1 cellular context compared by ENCODE assay signal in the genomic region with DNA sequence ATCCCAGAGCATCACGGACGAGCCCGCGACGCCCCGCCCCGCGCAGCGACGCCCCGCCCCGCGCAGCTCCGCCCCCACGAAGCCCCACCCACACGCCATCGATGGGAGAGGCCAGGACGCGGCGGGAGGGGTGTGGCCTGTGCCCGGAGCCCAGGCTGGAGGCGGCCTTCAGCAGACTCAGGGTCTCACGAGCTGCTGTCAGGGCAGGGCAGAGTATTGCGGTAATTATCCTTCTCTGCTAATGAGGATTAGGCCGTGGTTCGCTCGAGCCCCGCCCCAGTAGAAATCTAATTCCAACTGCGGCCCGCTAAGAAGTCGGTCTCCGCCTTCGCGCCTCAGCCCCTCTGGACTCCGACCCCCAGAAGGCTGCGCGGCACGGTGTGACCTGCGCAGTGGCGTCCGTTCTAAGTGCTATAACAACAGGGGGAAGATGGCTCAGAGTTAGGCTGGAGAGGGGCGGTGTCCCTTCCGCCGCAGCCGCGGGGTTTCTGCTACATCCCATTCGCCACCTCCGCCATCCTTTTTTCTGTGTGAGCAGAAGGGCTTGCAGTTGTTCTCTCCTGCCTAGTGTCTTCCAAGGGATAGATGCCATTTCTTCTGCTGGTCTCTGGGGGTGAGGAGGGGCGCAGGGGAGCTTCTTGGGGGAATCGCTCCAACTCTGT.
TF ChIP-seq lines count a peak whose summit lies in the region.

No MANE protein-coding gene starts in this region.

TF ChIP-seq in HepG2, 621 proteins besides CTCF, POLR2A, EP300 and RAD21 (continued from another document and continues in another):
- TF ChIP-seq, protein P1, sequence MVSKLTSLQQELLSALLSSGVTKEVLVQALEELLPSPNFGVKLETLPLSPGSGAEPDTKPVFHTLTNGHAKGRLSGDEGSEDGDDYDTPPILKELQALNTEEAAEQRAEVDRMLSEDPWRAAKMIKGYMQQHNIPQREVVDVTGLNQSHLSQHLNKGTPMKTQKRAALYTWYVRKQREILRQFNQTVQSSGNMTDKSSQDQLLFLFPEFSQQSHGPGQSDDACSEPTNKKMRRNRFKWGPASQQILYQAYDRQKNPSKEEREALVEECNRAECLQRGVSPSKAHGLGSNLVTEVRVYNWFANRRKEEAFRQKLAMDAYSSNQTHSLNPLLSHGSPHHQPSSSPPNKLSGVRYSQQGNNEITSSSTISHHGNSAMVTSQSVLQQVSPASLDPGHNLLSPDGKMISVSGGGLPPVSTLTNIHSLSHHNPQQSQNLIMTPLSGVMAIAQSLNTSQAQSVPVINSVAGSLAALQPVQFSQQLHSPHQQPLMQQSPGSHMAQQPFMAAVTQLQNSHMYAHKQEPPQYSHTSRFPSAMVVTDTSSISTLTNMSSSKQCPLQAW (CRISPR knock-in tag; IDR thresholded peaks at IDR 0.05), result peak; percentile 68
- TF ChIP-seq RARG (CRISPR knock-in tag; IDR thresholded peaks at IDR 0.05; ENCODE audit: low read depth) (0 out of 2 replicates have a peak, but pooled peaks have one; percentile 56), HNRNPH1 (optimal IDR thresholded peaks at IDR 0.05; ENCODE audit: low read depth, low read length) (no peak), ZNF737 (CRISPR knock-in tag; IDR thresholded peaks at IDR 0.05; ENCODE audit: borderline replicate concordance) (no peak), ZZZ3 (CRISPR knock-in tag; IDR thresholded peaks at IDR 0.05; ENCODE audit: borderline replicate concordance) (0 out of 2 replicates have a peak, but pooled peaks have one; percentile 36), MED8 (CRISPR knock-in tag; IDR thresholded peaks at IDR 0.05; ENCODE audit: insufficient replicate concordance) (peak; percentile 34), NR2F6 (IDR thresholded peaks at IDR 0.05) (no peak), NR2F6 (CRISPR knock-in tag; IDR thresholded peaks at IDR 0.05) (no peak), PCBP2 (optimal IDR thresholded peaks at IDR 0.05; ENCODE audit: low read depth, low read length, poor library complexity, severe bottlenecking) (no peak), ZNF775 (CRISPR knock-in tag; IDR thresholded peaks at IDR 0.05; ENCODE audit: borderline replicate concordance) (no peak), GTF3A (CRISPR knock-in tag; conservative IDR thresholded peaks at IDR 0.05) (no peak; the same call in 1 of the 2 replicates), HOXA5 (CRISPR knock-in tag; IDR thresholded peaks at IDR 0.05) (no peak), HNF4G (IDR thresholded peaks at IDR 0.05; ENCODE audit: borderline replicate concordance, low read depth, low read length) (no peak), HNF4G (CRISPR knock-in tag; IDR thresholded peaks at IDR 0.05; ENCODE audit: borderline replicate concordance, low read depth) (no peak), BCL6 (CRISPR knock-in tag; IDR thresholded peaks at IDR 0.05) (no peak), ZKSCAN1 (IDR thresholded peaks at IDR 0.05; ENCODE audit: low read length) (no peak), MBD4 (IDR thresholded peaks at IDR 0.05; ENCODE audit: borderline replicate concordance, low read length) (no peak), HMG20B (CRISPR knock-in tag; conservative IDR thresholded peaks at IDR 0.05) (no peak), CEBPG (CRISPR knock-in tag; IDR thresholded peaks at IDR 0.05) (no peak), HNRNPLL (IDR thresholded peaks at IDR 0.05; ENCODE audit: low read depth, low read length, poor library complexity, severe bottlenecking) (no peak), CHCHD3 (CRISPR knock-in tag; IDR thresholded peaks at IDR 0.05) (0 out of 2 replicates have a peak, but pooled peaks have one; percentile 49), KLF15 (CRISPR knock-in tag; IDR thresholded peaks at IDR 0.05; ENCODE audit: borderline replicate concordance) (no peak), ARNT2 (CRISPR knock-in tag; IDR thresholded peaks at IDR 0.05; ENCODE audit: low read depth) (no peak), ZNF251 (CRISPR knock-in tag; IDR thresholded peaks at IDR 0.05) (peak; percentile 87; the same call in 1 of the 2 replicates), FIP1L1 (IDR thresholded peaks at IDR 0.05; ENCODE audit: borderline replicate concordance, insufficient read depth, low read depth, low read length) (no peak), ZNF605 (CRISPR knock-in tag; IDR thresholded peaks at IDR 0.05) (no peak), ZNF383 (CRISPR knock-in tag; IDR thresholded peaks at IDR 0.05; ENCODE audit: borderline replicate concordance) (0 out of 2 replicates have a peak, but pooled peaks have one; percentile 31), U2AF1 (optimal IDR thresholded peaks at IDR 0.05; ENCODE audit: low read depth, low read length) (no peak), MLLT10 (CRISPR knock-in tag; IDR thresholded peaks at IDR 0.05) (no peak), ZC3H4 (CRISPR knock-in tag; IDR thresholded peaks at IDR 0.05; ENCODE audit: borderline replicate concordance) (no peak; the same call in 1 of the 2 replicates), MXI1 (IDR thresholded peaks at IDR 0.05; ENCODE audit: borderline replicate concordance, low read depth, low read length) (peak; percentile 30; the same call in 1 of the 3 replicates), ZNF703 (CRISPR knock-in tag; IDR thresholded peaks at IDR 0.05; ENCODE audit: borderline replicate concordance) (no peak; the same call in 1 of the 2 replicates), ZNF720 (CRISPR knock-in tag; IDR thresholded peaks at IDR 0.05) (no peak)
- TF ChIP-seq, protein P2, sequence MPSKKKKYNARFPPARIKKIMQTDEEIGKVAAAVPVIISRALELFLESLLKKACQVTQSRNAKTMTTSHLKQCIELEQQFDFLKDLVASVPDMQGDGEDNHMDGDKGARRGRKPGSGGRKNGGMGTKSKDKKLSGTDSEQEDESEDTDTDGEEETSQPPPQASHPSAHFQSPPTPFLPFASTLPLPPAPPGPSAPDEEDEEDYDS (CRISPR knock-in tag; IDR thresholded peaks at IDR 0.05), result peak; percentile 97
- TF ChIP-seq, protein P3, sequence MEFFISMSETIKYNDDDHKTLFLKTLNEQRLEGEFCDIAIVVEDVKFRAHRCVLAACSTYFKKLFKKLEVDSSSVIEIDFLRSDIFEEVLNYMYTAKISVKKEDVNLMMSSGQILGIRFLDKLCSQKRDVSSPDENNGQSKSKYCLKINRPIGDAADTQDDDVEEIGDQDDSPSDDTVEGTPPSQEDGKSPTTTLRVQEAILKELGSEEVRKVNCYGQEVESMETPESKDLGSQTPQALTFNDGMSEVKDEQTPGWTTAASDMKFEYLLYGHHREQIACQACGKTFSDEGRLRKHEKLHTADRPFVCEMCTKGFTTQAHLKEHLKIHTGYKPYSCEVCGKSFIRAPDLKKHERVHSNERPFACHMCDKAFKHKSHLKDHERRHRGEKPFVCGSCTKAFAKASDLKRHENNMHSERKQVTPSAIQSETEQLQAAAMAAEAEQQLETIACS (CRISPR knock-in tag; IDR thresholded peaks at IDR 0.05), result no peak
- TF ChIP-seq, protein P4, sequence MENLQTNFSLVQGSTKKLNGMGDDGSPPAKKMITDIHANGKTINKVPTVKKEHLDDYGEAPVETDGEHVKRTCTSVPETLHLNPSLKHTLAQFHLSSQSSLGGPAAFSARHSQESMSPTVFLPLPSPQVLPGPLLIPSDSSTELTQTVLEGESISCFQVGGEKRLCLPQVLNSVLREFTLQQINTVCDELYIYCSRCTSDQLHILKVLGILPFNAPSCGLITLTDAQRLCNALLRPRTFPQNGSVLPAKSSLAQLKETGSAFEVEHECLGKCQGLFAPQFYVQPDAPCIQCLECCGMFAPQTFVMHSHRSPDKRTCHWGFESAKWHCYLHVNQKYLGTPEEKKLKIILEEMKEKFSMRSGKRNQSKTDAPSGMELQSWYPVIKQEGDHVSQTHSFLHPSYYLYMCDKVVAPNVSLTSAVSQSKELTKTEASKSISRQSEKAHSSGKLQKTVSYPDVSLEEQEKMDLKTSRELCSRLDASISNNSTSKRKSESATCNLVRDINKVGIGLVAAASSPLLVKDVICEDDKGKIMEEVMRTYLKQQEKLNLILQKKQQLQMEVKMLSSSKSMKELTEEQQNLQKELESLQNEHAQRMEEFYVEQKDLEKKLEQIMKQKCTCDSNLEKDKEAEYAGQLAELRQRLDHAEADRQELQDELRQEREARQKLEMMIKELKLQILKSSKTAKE (CRISPR knock-in tag; IDR thresholded peaks at IDR 0.05; ENCODE audit: borderline replicate concordance), result no peak
- TF ChIP-seq, protein P5, sequence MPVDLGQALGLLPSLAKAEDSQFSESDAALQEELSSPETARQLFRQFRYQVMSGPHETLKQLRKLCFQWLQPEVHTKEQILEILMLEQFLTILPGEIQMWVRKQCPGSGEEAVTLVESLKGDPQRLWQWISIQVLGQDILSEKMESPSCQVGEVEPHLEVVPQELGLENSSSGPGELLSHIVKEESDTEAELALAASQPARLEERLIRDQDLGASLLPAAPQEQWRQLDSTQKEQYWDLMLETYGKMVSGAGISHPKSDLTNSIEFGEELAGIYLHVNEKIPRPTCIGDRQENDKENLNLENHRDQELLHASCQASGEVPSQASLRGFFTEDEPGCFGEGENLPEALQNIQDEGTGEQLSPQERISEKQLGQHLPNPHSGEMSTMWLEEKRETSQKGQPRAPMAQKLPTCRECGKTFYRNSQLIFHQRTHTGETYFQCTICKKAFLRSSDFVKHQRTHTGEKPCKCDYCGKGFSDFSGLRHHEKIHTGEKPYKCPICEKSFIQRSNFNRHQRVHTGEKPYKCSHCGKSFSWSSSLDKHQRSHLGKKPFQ (CRISPR knock-in tag; IDR thresholded peaks at IDR 0.05; ENCODE audit: insufficient replicate concordance), result no peak
- TF ChIP-seq, protein P6, sequence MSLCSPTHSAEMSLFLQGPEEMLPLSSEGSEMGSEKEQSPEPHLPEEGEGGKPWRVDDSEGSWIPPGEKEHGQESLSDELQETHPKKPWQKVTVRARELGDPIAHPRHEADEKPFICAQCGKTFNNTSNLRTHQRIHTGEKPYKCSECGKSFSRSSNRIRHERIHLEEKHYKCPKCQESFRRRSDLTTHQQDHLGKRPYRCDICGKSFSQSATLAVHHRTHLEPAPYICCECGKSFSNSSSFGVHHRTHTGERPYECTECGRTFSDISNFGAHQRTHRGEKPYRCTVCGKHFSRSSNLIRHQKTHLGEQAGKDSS (CRISPR knock-in tag; IDR thresholded peaks at IDR 0.05; ENCODE audit: borderline replicate concordance, low read depth), result no peak; the same call in 1 of the 2 replicates
- TF ChIP-seq, protein P7, sequence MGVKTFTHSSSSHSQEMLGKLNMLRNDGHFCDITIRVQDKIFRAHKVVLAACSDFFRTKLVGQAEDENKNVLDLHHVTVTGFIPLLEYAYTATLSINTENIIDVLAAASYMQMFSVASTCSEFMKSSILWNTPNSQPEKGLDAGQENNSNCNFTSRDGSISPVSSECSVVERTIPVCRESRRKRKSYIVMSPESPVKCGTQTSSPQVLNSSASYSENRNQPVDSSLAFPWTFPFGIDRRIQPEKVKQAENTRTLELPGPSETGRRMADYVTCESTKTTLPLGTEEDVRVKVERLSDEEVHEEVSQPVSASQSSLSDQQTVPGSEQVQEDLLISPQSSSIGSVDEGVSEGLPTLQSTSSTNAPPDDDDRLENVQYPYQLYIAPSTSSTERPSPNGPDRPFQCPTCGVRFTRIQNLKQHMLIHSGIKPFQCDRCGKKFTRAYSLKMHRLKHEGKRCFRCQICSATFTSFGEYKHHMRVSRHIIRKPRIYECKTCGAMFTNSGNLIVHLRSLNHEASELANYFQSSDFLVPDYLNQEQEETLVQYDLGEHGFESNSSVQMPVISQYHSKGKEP (CRISPR knock-in tag; IDR thresholded peaks at IDR 0.05), result no peak
- TF ChIP-seq, protein P8, sequence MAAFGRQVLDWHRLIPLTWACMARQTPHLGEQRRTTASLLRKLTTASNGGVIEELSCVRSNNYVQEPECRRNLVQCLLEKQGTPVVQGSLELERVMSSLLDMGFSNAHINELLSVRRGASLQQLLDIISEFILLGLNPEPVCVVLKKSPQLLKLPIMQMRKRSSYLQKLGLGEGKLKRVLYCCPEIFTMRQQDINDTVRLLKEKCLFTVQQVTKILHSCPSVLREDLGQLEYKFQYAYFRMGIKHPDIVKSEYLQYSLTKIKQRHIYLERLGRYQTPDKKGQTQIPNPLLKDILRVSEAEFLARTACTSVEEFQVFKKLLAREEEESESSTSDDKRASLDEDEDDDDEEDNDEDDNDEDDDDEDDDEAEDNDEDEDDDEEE (CRISPR knock-in tag; IDR thresholded peaks at IDR 0.05), result no peak
- TF ChIP-seq, protein P9, sequence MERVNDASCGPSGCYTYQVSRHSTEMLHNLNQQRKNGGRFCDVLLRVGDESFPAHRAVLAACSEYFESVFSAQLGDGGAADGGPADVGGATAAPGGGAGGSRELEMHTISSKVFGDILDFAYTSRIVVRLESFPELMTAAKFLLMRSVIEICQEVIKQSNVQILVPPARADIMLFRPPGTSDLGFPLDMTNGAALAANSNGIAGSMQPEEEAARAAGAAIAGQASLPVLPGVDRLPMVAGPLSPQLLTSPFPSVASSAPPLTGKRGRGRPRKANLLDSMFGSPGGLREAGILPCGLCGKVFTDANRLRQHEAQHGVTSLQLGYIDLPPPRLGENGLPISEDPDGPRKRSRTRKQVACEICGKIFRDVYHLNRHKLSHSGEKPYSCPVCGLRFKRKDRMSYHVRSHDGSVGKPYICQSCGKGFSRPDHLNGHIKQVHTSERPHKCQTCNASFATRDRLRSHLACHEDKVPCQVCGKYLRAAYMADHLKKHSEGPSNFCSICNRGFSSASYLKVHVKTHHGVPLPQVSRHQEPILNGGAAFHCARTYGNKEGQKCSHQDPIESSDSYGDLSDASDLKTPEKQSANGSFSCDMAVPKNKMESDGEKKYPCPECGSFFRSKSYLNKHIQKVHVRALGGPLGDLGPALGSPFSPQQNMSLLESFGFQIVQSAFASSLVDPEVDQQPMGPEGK (CRISPR knock-in tag; IDR thresholded peaks at IDR 0.05), result no peak
